Comparison of ENCODE assay signal across 10 cellular contexts in genomic region chr2:174339971-174340399, GRCh38. TPM values are rescaled to one million over a fixed set of nuclear protein-coding genes. Genes with fewer than 3 reads are reported as not detected.
DNase-seq lines count a peak whose midpoint lies in the region; ATAC-seq and TF ChIP-seq lines count a peak whose summit lies in the region.
"Had no signal": no experiment of that assay in that cellular context is flagged by ENCODE, and none has a peak within 500 bp of the region (broad histone marks: within the 10 kb centered on the region; RNA-seq: fewer than 3 reads in every experiment).

No MANE protein-coding gene starts in this region.

- no peaks in the 10 kb centered on the region for H3K79me2 ChIP-seq in smooth muscle cell (ENCODE audit: low read depth)

- DNase-seq in Right ventricle myocardium inferior (ENCODE audit: missing footprints) = peak; percentile 70
- DNase-seq in Right ventricle myocardium superior = no peak
- DNase-seq in Kasumi-1 (lab: John Stamatoyannopoulos, UW) = peak; percentile 33 to 35
- DNase-seq in glutamatergic neuron = peak; percentile 29
- DNase-seq in smooth muscle cell (lab: John Stamatoyannopoulos, UW; ENCODE audit: unreplicated experiment) = no peak
- no peak for DNase-seq in amniotic stem cell (lab: John Stamatoyannopoulos, UW)
- no peak for DNase-seq in NCI-H2081 (lab: John Stamatoyannopoulos, UW)
- DNase-seq in GM13976 (ENCODE audit: low spot score) = no peak
- DNase-seq: activated naive CD4-positive, alpha-beta T cell treated with anti-CD3 and anti-CD28 coated beads for 36 hours had no signal

- intact Hi-C loops in Right ventricle myocardium inferior (cut with DNase I) (loop anchor here (5.0 to 10.0 kb wide), 5 partner anchors 183 to 938 kb away; no protein-coding TSS in a partner anchor), Right ventricle myocardium superior (cut with DNase I) (loop anchor here (5.0 to 10.0 kb wide), 2 partner anchors 95 to 183 kb away; partner anchors contain the start of gene OLA1)

- TF ChIP-seq CTCF in glutamatergic neuron (IDR thresholded peaks at IDR 0.05; ENCODE audit: partially characterized antibody, unreplicated experiment) = no peak
- TF ChIP-seq CTCF in smooth muscle cell (IDR thresholded peaks at IDR 0.05; ENCODE audit: borderline replicate concordance, insufficient read depth, poor library complexity, severe bottlenecking) = no peak
- TF ChIP-seq CTCF in GM13976 (IDR thresholded peaks at IDR 0.05; ENCODE audit: borderline replicate concordance, control extremely low read depth, extremely low read depth, insufficient read depth, missing control alignments) = no peak

- in situ Hi-C loops in GM13976 (cut with MboI; ENCODE audit: low sequenced_read_pairs, unreplicated experiment) = loop anchor here (10.0 kb wide), 1 partner anchor 935 kb away; no protein-coding TSS in a partner anchor

- ATAC-seq in Right ventricle myocardium inferior (no peak), Right ventricle myocardium superior (ENCODE audit: poor library complexity) (no peak)

- no peaks in the 10 kb centered on the region for H3K36me3 ChIP-seq in smooth muscle cell (ENCODE audit: low read depth)

- 2% methylated on average over 31 of the region's 32 CpGs for WGBS in smooth muscle cell (ENCODE audit: low lambda C conversion rate)

- peaks cover 20% of the 10 kb centered on the region for H3K4me1 Mint-ChIP-seq in glutamatergic neuron (ENCODE audit: low read depth, unreplicated experiment)

- H3K36me3 Mint-ChIP-seq in glutamatergic neuron (ENCODE audit: unreplicated experiment) = no peaks in the 10 kb centered on the region

- no peak overlapping the region for H2AFZ ChIP-seq in smooth muscle cell (ENCODE audit: low read depth)

- peaks cover 31% of the 10 kb centered on the region for H3K9me3 Mint-ChIP-seq in glutamatergic neuron (ENCODE audit: unreplicated experiment)
- H3K9me3 Mint-ChIP-seq: activated naive CD4-positive, alpha-beta T cell treated with anti-CD3 and anti-CD28 coated beads for 36 hours; stimulated activated naive CD8-positive, alpha-beta T cell treated with anti-CD3 and anti-CD28 coated beads, Interleukin-15, Interleukin-2, amounts not matched to agents 100 ng/mL and 50 ng/mL, for 24 hours had no signal

- H3K4me3 ChIP-seq in smooth muscle cell = peak overlapping the region; percentile 26

- peak overlapping the region; percentile 79 for H3K4me3 Mint-ChIP-seq in glutamatergic neuron (ENCODE audit: unreplicated experiment)
- H3K4me3 Mint-ChIP-seq: activated naive CD4-positive, alpha-beta T cell treated with anti-CD3 and anti-CD28 coated beads for 36 hours; stimulated activated naive CD8-positive, alpha-beta T cell treated with anti-CD3 and anti-CD28 coated beads, Interleukin-15, Interleukin-2, amounts not matched to agents 100 ng/mL and 50 ng/mL, for 24 hours had no signal

- H4K20me1 ChIP-seq in smooth muscle cell (ENCODE audit: low read depth) = peaks cover 4% of the 10 kb centered on the region

- peaks cover 100% of the 10 kb centered on the region for H3K27me3 ChIP-seq in smooth muscle cell (ENCODE audit: low read depth)

- no peak overlapping the region for H3K9ac ChIP-seq in smooth muscle cell (ENCODE audit: low read depth)

- H3K9me3 ChIP-seq in smooth muscle cell (replicated peaks; ENCODE audit: low read depth) = no peaks in the 10 kb centered on the region

- H3K4me1 ChIP-seq in smooth muscle cell (ENCODE audit: low read depth) = peaks cover 50% of the 10 kb centered on the region

- H3K4me2 ChIP-seq in smooth muscle cell = peak overlapping the region; percentile 83

- H3K27me3 Mint-ChIP-seq in glutamatergic neuron (ENCODE audit: unreplicated experiment) = peaks cover 40% of the 10 kb centered on the region

- H3K27ac Mint-ChIP-seq in glutamatergic neuron (ENCODE audit: unreplicated experiment) = no peak overlapping the region
- H3K27ac Mint-ChIP-seq: activated naive CD4-positive, alpha-beta T cell treated with anti-CD3 and anti-CD28 coated beads for 36 hours; stimulated activated naive CD8-positive, alpha-beta T cell treated with anti-CD3 and anti-CD28 coated beads, Interleukin-15, Interleukin-2, amounts not matched to agents 100 ng/mL and 50 ng/mL, for 24 hours had no signal

- no peak overlapping the region for H3K27ac ChIP-seq in smooth muscle cell (ENCODE audit: low read depth)

- H3F3A ChIP-seq in smooth muscle cell (ENCODE audit: low read depth) = peaks cover 5% of the 10 kb centered on the region

RNA-seq across cellular contexts. Expression of gene SP9, which starts 5.2 kb away (rescaled TPM):
- total RNA-seq in Right ventricle myocardium inferior = not detected
- not detected for total RNA-seq in Right ventricle myocardium superior
- total RNA-seq in glutamatergic neuron (ENCODE audit: unreplicated experiment) = not detected
- 0.49 and 0.63 TPM in 2 replicates for total RNA-seq in smooth muscle cell
- polyA plus RNA-seq in smooth muscle cell = 0.17 and 0.26 TPM in 2 replicates
- total RNA-seq: activated naive CD4-positive, alpha-beta T cell treated with anti-CD3 and anti-CD28 coated beads for 36 hours had no signal

RNA-seq across cellular contexts. Expression of gene SCRN3, which starts 55.5 kb away (rescaled TPM):
- total RNA-seq in Right ventricle myocardium inferior (42.6 TPM), Right ventricle myocardium superior (41.2 TPM), glutamatergic neuron (ENCODE audit: unreplicated experiment) (51.3 TPM), smooth muscle cell (27.2 and 27.8 TPM in 2 replicates)
- polyA plus RNA-seq in smooth muscle cell = 9.8 and 19.1 TPM in 2 replicates

Comparison
In these comparisons a context has a peak if more than half of its experiments do, and no peak if none do; other contexts are left out.
1. DNase-seq: peak in Right ventricle myocardium inferior (single experiment), Kasumi-1 (2 of 2) and glutamatergic neuron (single experiment); none in Right ventricle myocardium superior (single experiment), smooth muscle cell (single experiment), amniotic stem cell (single experiment), NCI-H2081 (0 of 2) and GM13976 (single experiment).